In genomic region chr11:16874275-16874975, GRCh38 we compare ENCODE assay signal across 1 cellular context.
TF ChIP-seq lines count a peak whose summit lies in the region.

No MANE protein-coding gene starts in this region.

TF ChIP-seq in HepG2, 621 proteins besides CTCF, POLR2A, EP300 and RAD21 (continued from another document):
- TF ChIP-seq, protein P1, sequence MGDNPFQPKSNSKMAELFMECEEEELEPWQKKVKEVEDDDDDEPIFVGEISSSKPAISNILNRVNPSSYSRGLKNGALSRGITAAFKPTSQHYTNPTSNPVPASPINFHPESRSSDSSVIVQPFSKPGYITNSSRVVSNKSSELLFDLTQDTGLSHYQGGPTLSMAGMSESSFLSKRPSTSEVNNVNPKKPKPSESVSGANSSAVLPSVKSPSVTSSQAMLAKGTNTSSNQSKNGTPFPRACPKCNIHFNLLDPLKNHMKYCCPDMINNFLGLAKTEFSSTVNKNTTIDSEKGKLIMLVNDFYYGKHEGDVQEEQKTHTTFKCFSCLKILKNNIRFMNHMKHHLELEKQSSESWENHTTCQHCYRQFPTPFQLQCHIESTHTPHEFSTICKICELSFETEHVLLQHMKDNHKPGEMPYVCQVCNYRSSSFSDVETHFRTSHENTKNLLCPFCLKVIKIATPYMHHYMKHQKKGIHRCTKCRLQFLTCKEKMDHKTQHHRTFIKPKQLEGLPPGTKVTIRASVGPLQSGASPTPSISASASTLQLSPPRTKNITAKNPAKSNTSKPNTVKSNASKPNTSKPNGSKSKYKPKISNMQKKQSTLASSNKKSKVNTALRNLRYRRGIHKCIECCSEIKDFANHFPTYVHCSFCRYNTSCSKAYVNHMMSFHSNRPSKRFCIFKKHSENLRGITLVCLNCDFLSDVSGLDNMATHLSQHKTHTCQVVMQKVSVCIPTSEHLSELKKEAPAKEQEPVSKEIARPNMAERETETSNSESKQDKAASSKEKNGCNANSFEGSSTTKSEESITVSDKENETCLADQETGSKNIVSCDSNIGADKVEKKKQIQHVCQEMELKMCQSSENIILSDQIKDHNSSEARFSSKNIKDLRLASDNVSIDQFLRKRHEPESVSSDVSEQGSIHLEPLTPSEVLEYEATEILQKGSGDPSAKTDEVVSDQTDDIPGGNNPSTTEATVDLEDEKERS (CRISPR knock-in tag; IDR thresholded peaks at IDR 0.05), result 0 out of 2 replicates have a peak, but pooled peaks have one; percentile 50
- TF ChIP-seq KAT8 (CRISPR knock-in tag; IDR thresholded peaks at IDR 0.05) (no peak), ZBTB1 (CRISPR knock-in tag; IDR thresholded peaks at IDR 0.05; ENCODE audit: borderline replicate concordance) (no peak), SRSF4 (IDR thresholded peaks at IDR 0.05; ENCODE audit: low read depth, low read length, poor library complexity, severe bottlenecking) (no peak), SOX6 (IDR thresholded peaks at IDR 0.05) (no peak), SOX6 (CRISPR knock-in tag; IDR thresholded peaks at IDR 0.05) (peak; percentile 43; the same call in 1 of the 2 replicates), KMT2A (CRISPR knock-in tag; IDR thresholded peaks at IDR 0.05) (no peak), ZNF780A (CRISPR knock-in tag; IDR thresholded peaks at IDR 0.05) (no peak), ETV5 (CRISPR knock-in tag; IDR thresholded peaks at IDR 0.05; ENCODE audit: borderline replicate concordance) (no peak), ZNF83 (CRISPR knock-in tag; IDR thresholded peaks at IDR 0.05; ENCODE audit: borderline replicate concordance) (no peak), ZBTB2 (CRISPR knock-in tag; IDR thresholded peaks at IDR 0.05; ENCODE audit: low read depth) (no peak), ZNF773 (CRISPR knock-in tag; IDR thresholded peaks at IDR 0.05; ENCODE audit: borderline replicate concordance) (no peak), WIZ (CRISPR knock-in tag; IDR thresholded peaks at IDR 0.05) (no peak), ZNF639 (CRISPR knock-in tag; conservative IDR thresholded peaks at IDR 0.05) (no peak), BHLHE40 (IDR thresholded peaks at IDR 0.05; ENCODE audit: low read length) (no peak), RERE (CRISPR knock-in tag; IDR thresholded peaks at IDR 0.05; ENCODE audit: low read depth) (no peak), ZNF570 (CRISPR knock-in tag; IDR thresholded peaks at IDR 0.05; ENCODE audit: borderline replicate concordance) (no peak)
- TF ChIP-seq, protein P2, sequence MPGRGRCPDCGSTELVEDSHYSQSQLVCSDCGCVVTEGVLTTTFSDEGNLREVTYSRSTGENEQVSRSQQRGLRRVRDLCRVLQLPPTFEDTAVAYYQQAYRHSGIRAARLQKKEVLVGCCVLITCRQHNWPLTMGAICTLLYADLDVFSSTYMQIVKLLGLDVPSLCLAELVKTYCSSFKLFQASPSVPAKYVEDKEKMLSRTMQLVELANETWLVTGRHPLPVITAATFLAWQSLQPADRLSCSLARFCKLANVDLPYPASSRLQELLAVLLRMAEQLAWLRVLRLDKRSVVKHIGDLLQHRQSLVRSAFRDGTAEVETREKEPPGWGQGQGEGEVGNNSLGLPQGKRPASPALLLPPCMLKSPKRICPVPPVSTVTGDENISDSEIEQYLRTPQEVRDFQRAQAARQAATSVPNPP (CRISPR knock-in tag; IDR thresholded peaks at IDR 0.05), result no peak
- TF ChIP-seq, protein P3, sequence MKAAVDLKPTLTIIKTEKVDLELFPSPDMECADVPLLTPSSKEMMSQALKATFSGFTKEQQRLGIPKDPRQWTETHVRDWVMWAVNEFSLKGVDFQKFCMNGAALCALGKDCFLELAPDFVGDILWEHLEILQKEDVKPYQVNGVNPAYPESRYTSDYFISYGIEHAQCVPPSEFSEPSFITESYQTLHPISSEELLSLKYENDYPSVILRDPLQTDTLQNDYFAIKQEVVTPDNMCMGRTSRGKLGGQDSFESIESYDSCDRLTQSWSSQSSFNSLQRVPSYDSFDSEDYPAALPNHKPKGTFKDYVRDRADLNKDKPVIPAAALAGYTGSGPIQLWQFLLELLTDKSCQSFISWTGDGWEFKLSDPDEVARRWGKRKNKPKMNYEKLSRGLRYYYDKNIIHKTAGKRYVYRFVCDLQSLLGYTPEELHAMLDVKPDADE (CRISPR knock-in tag; IDR thresholded peaks at IDR 0.05), result no peak
